Comparison of ENCODE assay signal across 2 cellular contexts in the genomic region with DNA sequence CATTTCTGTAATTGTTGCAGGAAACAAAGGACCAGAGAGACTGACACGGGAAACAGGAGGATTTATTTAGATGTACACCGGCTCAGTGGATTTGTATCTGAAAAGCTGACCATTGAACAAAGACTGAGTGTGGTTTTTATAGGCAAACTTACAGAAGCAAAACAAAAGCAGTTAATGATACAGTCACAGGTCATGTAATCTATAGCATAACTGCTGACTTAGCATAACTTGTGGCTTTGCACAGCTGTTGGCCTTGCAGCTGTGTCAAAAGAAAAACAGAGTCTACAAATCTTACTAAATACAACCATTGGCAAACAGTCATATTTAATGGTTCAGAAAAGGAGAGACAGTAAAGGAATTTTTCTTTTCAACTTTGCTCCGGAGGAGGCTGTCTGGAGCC.
A peak's percentile ranks its signal among the peaks of the same experiment; 100 is the strongest.
TF ChIP-seq lines count a peak whose summit lies in the region.

No MANE protein-coding gene starts in this region.

TF ChIP-seq in A549, 52 proteins besides CTCF, POLR2A, EP300 and RAD21 (continued from another document):
- TF ChIP-seq MAFK (IDR thresholded peaks at IDR 0.05; ENCODE audit: partially characterized antibody): peak; percentile 98

TF ChIP-seq in GM23338, 12 proteins besides CTCF, POLR2A, EP300 and RAD21 (continued from another document):
- TF ChIP-seq, protein P1, sequence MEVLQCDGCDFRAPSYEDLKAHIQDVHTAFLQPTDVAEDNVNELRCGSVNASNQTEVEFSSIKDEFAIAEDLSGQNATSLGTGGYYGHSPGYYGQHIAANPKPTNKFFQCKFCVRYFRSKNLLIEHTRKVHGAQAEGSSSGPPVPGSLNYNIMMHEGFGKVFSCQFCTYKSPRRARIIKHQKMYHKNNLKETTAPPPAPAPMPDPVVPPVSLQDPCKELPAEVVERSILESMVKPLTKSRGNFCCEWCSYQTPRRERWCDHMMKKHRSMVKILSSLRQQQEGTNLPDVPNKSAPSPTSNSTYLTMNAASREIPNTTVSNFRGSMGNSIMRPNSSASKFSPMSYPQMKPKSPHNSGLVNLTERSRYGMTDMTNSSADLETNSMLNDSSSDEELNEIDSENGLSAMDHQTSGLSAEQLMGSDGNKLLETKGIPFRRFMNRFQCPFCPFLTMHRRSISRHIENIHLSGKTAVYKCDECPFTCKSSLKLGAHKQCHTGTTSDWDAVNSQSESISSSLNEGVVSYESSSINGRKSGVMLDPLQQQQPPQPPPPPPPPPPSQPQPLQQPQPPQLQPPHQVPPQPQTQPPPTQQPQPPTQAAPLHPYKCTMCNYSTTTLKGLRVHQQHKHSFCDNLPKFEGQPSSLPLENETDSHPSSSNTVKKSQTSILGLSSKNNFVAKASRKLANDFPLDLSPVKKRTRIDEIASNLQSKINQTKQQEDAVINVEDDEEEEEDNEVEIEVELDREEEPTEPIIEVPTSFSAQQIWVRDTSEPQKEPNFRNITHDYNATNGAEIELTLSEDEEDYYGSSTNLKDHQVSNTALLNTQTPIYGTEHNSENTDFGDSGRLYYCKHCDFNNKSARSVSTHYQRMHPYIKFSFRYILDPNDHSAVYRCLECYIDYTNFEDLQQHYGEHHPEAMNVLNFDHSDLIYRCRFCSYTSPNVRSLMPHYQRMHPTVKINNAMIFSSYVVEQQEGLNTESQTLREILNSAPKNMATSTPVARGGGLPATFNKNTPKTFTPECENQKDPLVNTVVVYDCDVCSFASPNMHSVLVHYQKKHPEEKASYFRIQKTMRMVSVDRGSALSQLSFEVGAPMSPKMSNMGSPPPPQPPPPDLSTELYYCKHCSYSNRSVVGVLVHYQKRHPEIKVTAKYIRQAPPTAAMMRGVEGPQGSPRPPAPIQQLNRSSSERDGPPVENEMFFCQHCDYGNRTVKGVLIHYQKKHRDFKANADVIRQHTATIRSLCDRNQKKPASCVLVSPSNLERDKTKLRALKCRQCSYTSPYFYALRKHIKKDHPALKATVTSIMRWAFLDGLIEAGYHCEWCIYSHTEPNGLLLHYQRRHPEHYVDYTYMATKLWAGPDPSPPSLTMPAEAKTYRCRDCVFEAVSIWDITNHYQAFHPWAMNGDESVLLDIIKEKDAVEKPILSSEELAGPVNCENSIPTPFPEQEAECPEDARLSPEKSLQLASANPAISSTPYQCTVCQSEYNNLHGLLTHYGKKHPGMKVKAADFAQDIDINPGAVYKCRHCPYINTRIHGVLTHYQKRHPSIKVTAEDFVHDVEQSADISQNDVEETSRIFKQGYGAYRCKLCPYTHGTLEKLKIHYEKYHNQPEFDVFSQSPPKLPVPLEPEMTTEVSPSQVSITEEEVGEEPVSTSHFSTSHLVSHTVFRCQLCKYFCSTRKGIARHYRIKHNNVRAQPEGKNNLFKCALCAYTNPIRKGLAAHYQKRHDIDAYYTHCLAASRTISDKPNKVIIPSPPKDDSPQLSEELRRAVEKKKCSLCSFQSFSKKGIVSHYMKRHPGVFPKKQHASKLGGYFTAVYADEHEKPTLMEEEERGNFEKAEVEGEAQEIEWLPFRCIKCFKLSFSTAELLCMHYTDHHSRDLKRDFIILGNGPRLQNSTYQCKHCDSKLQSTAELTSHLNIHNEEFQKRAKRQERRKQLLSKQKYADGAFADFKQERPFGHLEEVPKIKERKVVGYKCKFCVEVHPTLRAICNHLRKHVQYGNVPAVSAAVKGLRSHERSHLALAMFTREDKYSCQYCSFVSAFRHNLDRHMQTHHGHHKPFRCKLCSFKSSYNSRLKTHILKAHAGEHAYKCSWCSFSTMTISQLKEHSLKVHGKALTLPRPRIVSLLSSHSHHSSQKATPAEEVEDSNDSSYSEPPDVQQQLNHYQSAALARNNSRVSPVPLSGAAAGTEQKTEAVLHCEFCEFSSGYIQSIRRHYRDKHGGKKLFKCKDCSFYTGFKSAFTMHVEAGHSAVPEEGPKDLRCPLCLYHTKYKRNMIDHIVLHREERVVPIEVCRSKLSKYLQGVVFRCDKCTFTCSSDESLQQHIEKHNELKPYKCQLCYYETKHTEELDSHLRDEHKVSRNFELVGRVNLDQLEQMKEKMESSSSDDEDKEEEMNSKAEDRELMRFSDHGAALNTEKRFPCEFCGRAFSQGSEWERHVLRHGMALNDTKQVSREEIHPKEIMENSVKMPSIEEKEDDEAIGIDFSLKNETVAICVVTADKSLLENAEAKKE (CRISPR knock-in tag; IDR thresholded peaks at IDR 0.05): no peak
- TF ChIP-seq, protein P2, sequence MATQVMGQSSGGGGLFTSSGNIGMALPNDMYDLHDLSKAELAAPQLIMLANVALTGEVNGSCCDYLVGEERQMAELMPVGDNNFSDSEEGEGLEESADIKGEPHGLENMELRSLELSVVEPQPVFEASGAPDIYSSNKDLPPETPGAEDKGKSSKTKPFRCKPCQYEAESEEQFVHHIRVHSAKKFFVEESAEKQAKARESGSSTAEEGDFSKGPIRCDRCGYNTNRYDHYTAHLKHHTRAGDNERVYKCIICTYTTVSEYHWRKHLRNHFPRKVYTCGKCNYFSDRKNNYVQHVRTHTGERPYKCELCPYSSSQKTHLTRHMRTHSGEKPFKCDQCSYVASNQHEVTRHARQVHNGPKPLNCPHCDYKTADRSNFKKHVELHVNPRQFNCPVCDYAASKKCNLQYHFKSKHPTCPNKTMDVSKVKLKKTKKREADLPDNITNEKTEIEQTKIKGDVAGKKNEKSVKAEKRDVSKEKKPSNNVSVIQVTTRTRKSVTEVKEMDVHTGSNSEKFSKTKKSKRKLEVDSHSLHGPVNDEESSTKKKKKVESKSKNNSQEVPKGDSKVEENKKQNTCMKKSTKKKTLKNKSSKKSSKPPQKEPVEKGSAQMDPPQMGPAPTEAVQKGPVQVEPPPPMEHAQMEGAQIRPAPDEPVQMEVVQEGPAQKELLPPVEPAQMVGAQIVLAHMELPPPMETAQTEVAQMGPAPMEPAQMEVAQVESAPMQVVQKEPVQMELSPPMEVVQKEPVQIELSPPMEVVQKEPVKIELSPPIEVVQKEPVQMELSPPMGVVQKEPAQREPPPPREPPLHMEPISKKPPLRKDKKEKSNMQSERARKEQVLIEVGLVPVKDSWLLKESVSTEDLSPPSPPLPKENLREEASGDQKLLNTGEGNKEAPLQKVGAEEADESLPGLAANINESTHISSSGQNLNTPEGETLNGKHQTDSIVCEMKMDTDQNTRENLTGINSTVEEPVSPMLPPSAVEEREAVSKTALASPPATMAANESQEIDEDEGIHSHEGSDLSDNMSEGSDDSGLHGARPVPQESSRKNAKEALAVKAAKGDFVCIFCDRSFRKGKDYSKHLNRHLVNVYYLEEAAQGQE (IDR thresholded peaks at IDR 0.05; ENCODE audit: unreplicated experiment): no peak
- TF ChIP-seq STAT1 (IDR thresholded peaks at IDR 0.05; ENCODE audit: unreplicated experiment): no peak
- no peak for TF ChIP-seq JUNB (IDR thresholded peaks at IDR 0.05; ENCODE audit: unreplicated experiment)
- no peak for TF ChIP-seq NANOG (IDR thresholded peaks at IDR 0.05; ENCODE audit: borderline replicate concordance)
- TF ChIP-seq ZNF331 (CRISPR knock-in tag; IDR thresholded peaks at IDR 0.05; ENCODE audit: low read depth): no peak
- no peak for TF ChIP-seq ZNF114 (CRISPR knock-in tag; IDR thresholded peaks at IDR 0.05)
- TF ChIP-seq, protein P3, sequence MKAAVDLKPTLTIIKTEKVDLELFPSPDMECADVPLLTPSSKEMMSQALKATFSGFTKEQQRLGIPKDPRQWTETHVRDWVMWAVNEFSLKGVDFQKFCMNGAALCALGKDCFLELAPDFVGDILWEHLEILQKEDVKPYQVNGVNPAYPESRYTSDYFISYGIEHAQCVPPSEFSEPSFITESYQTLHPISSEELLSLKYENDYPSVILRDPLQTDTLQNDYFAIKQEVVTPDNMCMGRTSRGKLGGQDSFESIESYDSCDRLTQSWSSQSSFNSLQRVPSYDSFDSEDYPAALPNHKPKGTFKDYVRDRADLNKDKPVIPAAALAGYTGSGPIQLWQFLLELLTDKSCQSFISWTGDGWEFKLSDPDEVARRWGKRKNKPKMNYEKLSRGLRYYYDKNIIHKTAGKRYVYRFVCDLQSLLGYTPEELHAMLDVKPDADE (IDR thresholded peaks at IDR 0.05): no peak
- no peak for TF ChIP-seq CREB1 (CRISPR knock-in tag; IDR thresholded peaks at IDR 0.05; ENCODE audit: low read depth)
